Comparison of ENCODE assay signal across 20 cellular contexts in the genomic region with DNA sequence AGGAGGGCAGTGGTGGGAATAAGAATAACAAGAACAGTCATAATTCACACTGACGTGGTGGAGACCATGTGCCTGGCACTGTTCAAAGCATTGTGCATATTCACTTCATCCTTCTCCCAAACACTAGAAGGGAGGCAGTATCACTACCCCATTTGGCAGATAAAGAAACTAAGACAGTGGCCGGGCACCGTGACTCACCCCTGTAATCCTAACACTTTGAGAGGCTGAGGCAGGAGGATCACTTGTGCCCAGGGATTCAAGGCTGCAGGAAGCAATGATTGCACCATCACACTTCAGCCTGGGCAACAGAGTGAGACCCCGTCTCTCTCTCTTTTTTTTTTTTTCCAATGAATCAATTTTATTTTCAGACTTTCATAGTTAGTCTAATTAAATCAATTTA. TPM values are rescaled to one million over a fixed set of nuclear protein-coding genes. Genes with fewer than 3 reads are reported as not detected.
"Had no signal": no experiment of that assay in that cellular context is flagged by ENCODE, and none has a peak within 500 bp of the region (broad histone marks: within the 10 kb centered on the region; RNA-seq: fewer than 3 reads in every experiment).

No MANE protein-coding gene starts in this region.

- H3K27me3 ChIP-seq: cardiac muscle cell, colonic mucosa had no signal

- DNase-seq: activated CD4-positive, alpha-beta T cell treated with anti-CD3 and anti-CD28 coated beads, Interleukin-2, amount 50 U/mL, for 1 hour; activated naive CD4-positive, alpha-beta T cell treated with anti-CD3 and anti-CD28 coated beads, Interleukin-2, amount 10 ng/mL, durations not matched to agents 7 days and 5 days; activated T-cell treated with anti-CD3 and anti-CD28 coated beads for 4 hours; colonic mucosa; foreskin melanocyte; heart right ventricle; left lung; nucleus accumbens; spleen; stimulated activated CD4-positive, alpha-beta T cell treated with anti-CD3 and anti-CD28 coated beads, Interleukin-1b, Interleukin-23, amount 100 ng/mL, for 48 hours; stimulated activated naive CD4-positive, alpha-beta T cell; substantia nigra; T-helper 2 cell had no signal

- H3K36me3 ChIP-seq: cardiac muscle cell, colonic mucosa, heart right ventricle, left lung, prostate gland, spleen had no signal

- H3K4me1 ChIP-seq: prostate gland had no signal

- H3K27me3 Mint-ChIP-seq: natural killer cell treated with Interleukin-12 subunit alpha and Interleukin-12 subunit beta and Interleukin-15 and Interleukin-18, amount 100 ng/mL, for 72 hours had no signal

- H3K4me3 ChIP-seq: cardiac muscle cell, colonic mucosa, heart right ventricle, left lung, prostate gland, spleen had no signal

- H3K4me3 Mint-ChIP-seq: activated naive CD4-positive, alpha-beta T cell treated with anti-CD3 and anti-CD28 coated beads, Interleukin-2, amount 10 ng/mL, durations not matched to agents 7 days and 5 days; memory B cell had no signal

- H3K9me3 Mint-ChIP-seq: activated naive CD4-positive, alpha-beta T cell treated with anti-CD3 and anti-CD28 coated beads, Interleukin-2, amount 10 ng/mL, durations not matched to agents 7 days and 5 days; activated T-helper 2 cell treated with anti-CD3 and anti-CD28 coated beads, Interferon-gamma antibody, Interleukin-2, Interleukin-4, amounts not matched to agents 10 μg/mL and 5 μg/mL and 100 μg/mL, durations not matched to agents 14 hours and 24 hours and 36 hours; memory B cell; natural killer cell treated with Interleukin-12 subunit alpha and Interleukin-12 subunit beta and Interleukin-15 and Interleukin-18, amount 100 ng/mL, for 72 hours had no signal

- H3K9me3 ChIP-seq: colonic mucosa, heart right ventricle, left lung, prostate gland, spleen had no signal

- H3K4me1 Mint-ChIP-seq: memory B cell had no signal

- H3K27ac ChIP-seq: cardiac muscle cell, colonic mucosa, heart right ventricle, left lung, prostate gland, spleen had no signal

- H3K27ac Mint-ChIP-seq: activated naive CD4-positive, alpha-beta T cell treated with anti-CD3 and anti-CD28 coated beads, Interleukin-2, amount 10 ng/mL, durations not matched to agents 7 days and 5 days; activated T-helper 2 cell treated with anti-CD3 and anti-CD28 coated beads, Interferon-gamma antibody, Interleukin-2, Interleukin-4, amounts not matched to agents 10 μg/mL and 5 μg/mL and 100 μg/mL, durations not matched to agents 14 hours and 24 hours and 36 hours; memory B cell had no signal

- ATAC-seq: heart right ventricle, left lung, sciatic nerve had no signal

- H3K36me3 Mint-ChIP-seq: activated naive CD4-positive, alpha-beta T cell treated with anti-CD3 and anti-CD28 coated beads, Interleukin-2, amount 10 ng/mL, durations not matched to agents 7 days and 5 days; memory B cell; natural killer cell treated with Interleukin-12 subunit alpha and Interleukin-12 subunit beta and Interleukin-15 and Interleukin-18, amount 100 ng/mL, for 72 hours had no signal

- FAIRE-seq: keratinocyte had no signal

RNA-seq across cellular contexts. Expression of gene S1PR5, which starts 21.0 kb away (rescaled TPM):
- total RNA-seq: colonic mucosa had no signal
